In the genomic region with DNA sequence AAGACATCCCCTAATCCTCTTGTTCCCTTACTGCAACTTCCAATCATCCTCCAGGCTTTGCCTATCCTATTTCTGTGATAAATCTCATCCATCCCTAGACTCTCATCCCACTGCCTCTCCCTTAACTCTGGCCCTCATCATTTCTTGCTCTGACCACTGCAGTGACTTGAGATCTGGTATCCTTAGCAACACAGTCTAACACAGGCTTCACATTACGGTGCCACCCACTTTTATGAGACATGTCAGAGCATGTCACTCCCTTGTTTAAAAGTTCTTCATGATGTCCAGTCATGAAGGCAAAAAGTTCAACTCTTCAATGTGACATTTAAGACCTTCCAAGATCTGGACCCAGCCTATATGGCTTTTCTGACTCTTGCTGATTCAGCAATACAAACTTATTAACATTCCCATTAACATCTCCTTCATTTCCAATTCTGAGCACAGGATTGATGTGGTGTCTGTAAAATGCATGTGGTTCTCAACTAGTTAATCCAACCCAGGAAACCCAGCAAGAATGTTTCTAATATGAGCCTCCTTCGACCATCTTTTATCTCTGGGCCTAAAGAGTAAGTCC, we compare ENCODE assay signal across 15 cellular contexts.
"Had no signal": no experiment of that assay in that cellular context is flagged by ENCODE, and none has a peak within 500 bp of the region (broad histone marks: within the 10 kb centered on the region; RNA-seq: fewer than 3 reads in every experiment).

No MANE protein-coding gene starts in this region.

- H3K4me3 Mint-ChIP-seq: endodermal cell, natural killer cell, neural crest cell had no signal

- H3K36me3 ChIP-seq: heart left ventricle, sigmoid colon, stomach had no signal

- H3K9me3 ChIP-seq: heart left ventricle, mucosa of descending colon, sigmoid colon, stomach had no signal

- H3K4me3 ChIP-seq: coronary artery, heart left ventricle, mucosa of descending colon, sigmoid colon, stomach had no signal

- H3K27ac Mint-ChIP-seq: endodermal cell, natural killer cell had no signal

- DNase-seq: effector CD4-positive, alpha-beta T cell; endodermal cell; heart left ventricle; hippocampal formation; left colon; mucosa of descending colon; natural killer cell; posterior cingulate gyrus; sigmoid colon; small intestine; stimulated activated CD4-positive, alpha-beta T cell treated with anti-CD3 and anti-CD28 coated beads, Interleukin-12 subunit alpha, Interleukin-12 subunit beta, amount 100 ng/mL, for 4 hours; stimulated activated naive CD4-positive, alpha-beta T cell; stomach had no signal

- H3K4me1 ChIP-seq: heart left ventricle, sigmoid colon, stomach had no signal

- H3K4me1 Mint-ChIP-seq: endodermal cell, natural killer cell, neural crest cell had no signal

- H3K36me3 Mint-ChIP-seq: natural killer cell had no signal

- H3K27me3 ChIP-seq: sigmoid colon had no signal

- ATAC-seq: heart left ventricle, left colon, mucosa of descending colon, natural killer cell had no signal

- H3K27ac ChIP-seq: coronary artery, heart left ventricle, sigmoid colon, stomach had no signal

- H3K9me3 Mint-ChIP-seq: endodermal cell, natural killer cell, neural crest cell had no signal
